8 cellular contexts compared by ENCODE assay signal in the genomic region with DNA sequence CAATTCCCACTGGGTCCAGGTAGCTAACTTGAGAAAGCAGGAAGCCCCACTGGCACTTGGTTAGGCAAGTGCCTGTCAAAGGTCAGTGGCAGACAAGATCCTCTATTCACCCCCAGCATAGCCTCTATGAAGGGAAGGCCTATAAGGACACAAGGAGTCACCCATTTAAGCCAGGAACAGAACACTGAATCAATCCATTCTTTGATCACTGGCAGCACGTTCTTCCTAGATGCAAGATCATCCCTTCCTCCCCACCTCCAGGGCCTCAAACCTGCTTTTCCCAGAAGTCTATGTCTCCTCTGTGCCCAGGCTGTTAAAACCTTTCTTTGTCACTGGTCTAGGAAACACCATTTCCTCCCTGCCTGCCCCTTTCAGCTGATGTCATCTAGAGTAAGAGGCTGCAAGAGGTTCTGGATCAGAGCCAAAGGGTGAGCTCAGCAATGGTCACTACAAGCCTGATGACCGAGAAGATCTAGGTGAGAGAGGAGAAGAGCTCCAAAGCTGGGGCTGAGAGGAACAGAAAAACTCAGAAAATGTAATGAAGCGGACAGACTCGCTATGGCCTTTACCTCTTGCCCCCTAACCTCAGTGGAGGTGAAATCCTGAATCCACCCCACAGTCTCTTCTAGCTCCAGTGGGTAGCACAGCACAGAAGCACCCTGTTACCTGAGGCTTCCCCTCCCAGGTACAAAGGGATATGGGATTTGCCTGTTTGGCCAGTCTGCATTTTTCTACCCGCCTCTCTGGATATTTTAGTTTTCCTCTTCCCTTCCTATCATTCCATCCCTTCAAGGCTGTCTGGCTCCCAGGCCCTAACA. TPM values are rescaled to one million over a fixed set of nuclear protein-coding genes. Genes with fewer than 3 reads are reported as not detected.
A peak's percentile ranks its signal among the peaks of the same experiment; 100 is the strongest.
DNase-seq lines count a peak whose midpoint lies in the region; ATAC-seq and TF ChIP-seq lines count a peak whose summit lies in the region.

No MANE protein-coding gene starts in this region.

- peaks cover 58% of the 10 kb centered on the region for H3K36me3 Mint-ChIP-seq in activated CD4-positive, alpha-beta memory T cell treated with anti-CD3 and anti-CD28 coated beads, Interleukin-2, amount 10 ng/mL, durations not matched to agents 7 days and 5 days (ENCODE audit: low read depth)

- H3K4me3 ChIP-seq in NB4 (ENCODE audit: low read depth, low read length) (peak overlapping the region; percentile 30), ovary (no peak overlapping the region)

- H3K4me3 Mint-ChIP-seq in activated CD4-positive, alpha-beta memory T cell treated with anti-CD3 and anti-CD28 coated beads, Interleukin-2, amount 10 ng/mL, durations not matched to agents 7 days and 5 days = peak overlapping the region; percentile 99

- DNase-seq in NCI-H345 (lab: John Stamatoyannopoulos, UW) (peak; percentile 49), NCI-H345 treated with DMSO at 0.1 percent for 48 hours (lab: John Stamatoyannopoulos, UW; ENCODE audit: unreplicated experiment) (no peak), NB4 (ENCODE audit: low read depth) (peak; percentile 58), globus pallidus (ENCODE audit: low spot score) (peak; percentile 40), ovary (peak in 4 of 5 donors; percentile 33 to 77 (median 61)), activated gamma-delta T cell (lab: John Stamatoyannopoulos, UW) (no peak)
- DNase-seq in activated CD4-positive, alpha-beta memory T cell treated with anti-CD3 and anti-CD28 coated beads, Interleukin-2, amount 10 ng/mL, durations not matched to agents 7 days and 5 days = peak; percentile 28

- H3K9me3 ChIP-seq in ovary = no peaks in the 10 kb centered on the region

- TF ChIP-seq EP300 in ovary (IDR thresholded peaks at IDR 0.05) = peak; percentile 22

- no peaks in the 10 kb centered on the region for H3K9me3 Mint-ChIP-seq in activated CD4-positive, alpha-beta memory T cell treated with anti-CD3 and anti-CD28 coated beads, Interleukin-2, amount 10 ng/mL, durations not matched to agents 7 days and 5 days

- no peaks in the 10 kb centered on the region for H3K27me3 ChIP-seq in ovary

- H3K4me1 ChIP-seq in ovary (ENCODE audit: insufficient read depth) = peaks cover 6% of the 10 kb centered on the region

- POLR2A ChIA-PET in activated CD4-positive, alpha-beta memory T cell treated with anti-CD3 and anti-CD28 coated beads, Interleukin-2, amount 10 ng/mL, durations not matched to agents 7 days and 5 days (lab: Charles Lee) = interaction anchor here (1.4 to 3.0 kb wide), 3 partner anchors 9 to 18 kb away, joined by 4 to 16 read pairs (median 13); a partner anchor contains a TSS

- no peaks in the 10 kb centered on the region for H3K36me3 ChIP-seq in ovary

- CTCF ChIA-PET in activated CD4-positive, alpha-beta memory T cell treated with anti-CD3 and anti-CD28 coated beads, Interleukin-2, amount 10 ng/mL, durations not matched to agents 7 days and 5 days (lab: Charles Lee) = interaction anchor here (0.6 to 1.7 kb wide), 2 partner anchors 19 kb away, joined by 3 to 8 read pairs; no protein-coding TSS in a partner anchor

- intact Hi-C loops in ovary (cut with DNase I) = no loop called here

- no peak for ATAC-seq in GM21529 (IDR thresholded peaks at IDR 0.05; ENCODE audit: unreplicated experiment)

- H3K27ac Mint-ChIP-seq in activated CD4-positive, alpha-beta memory T cell treated with anti-CD3 and anti-CD28 coated beads, Interleukin-2, amount 10 ng/mL, durations not matched to agents 7 days and 5 days = peak overlapping the region; percentile 55

- WGBS in ovary, 3 donors = 70 to 72% (median 72%) methylated on average over 5 of the region's 5 CpGs

- peaks cover 41% of the 10 kb centered on the region for H3K4me1 Mint-ChIP-seq in activated CD4-positive, alpha-beta memory T cell treated with anti-CD3 and anti-CD28 coated beads, Interleukin-2, amount 10 ng/mL, durations not matched to agents 7 days and 5 days

- no peak overlapping the region for H3K27ac ChIP-seq in ovary

- TF ChIP-seq CTCF in NB4 (IDR thresholded peaks at IDR 0.05; ENCODE audit: low read depth, low read length) (no peak), ovary (IDR thresholded peaks at IDR 0.05) (no peak)

- no peaks in the 10 kb centered on the region for H3K27me3 Mint-ChIP-seq in activated CD4-positive, alpha-beta memory T cell treated with anti-CD3 and anti-CD28 coated beads, Interleukin-2, amount 10 ng/mL, durations not matched to agents 7 days and 5 days

- TF ChIP-seq POLR2A in NB4 (IDR thresholded peaks at IDR 0.05; ENCODE audit: extremely low read depth, insufficient read length) (no peak), ovary (IDR thresholded peaks at IDR 0.05) (no peak)

RNA-seq across cellular contexts. Expression of a gene that starts 1.8 kb away (rescaled TPM):
- 100 to 1,000 TPM; 107 to 112 TPM for total RNA-seq in activated CD4-positive, alpha-beta memory T cell treated with anti-CD3 and anti-CD28 coated beads, Interleukin-2, amount 10 ng/mL, durations not matched to agents 7 days and 5 days
- total RNA-seq in ovary = 10 to 100 TPM; 24.9 to 60.4 (median 36.5) TPM
- polyA plus RNA-seq in ovary = 10 to 100 TPM; 28.8 to 31.9 TPM

RNA-seq across cellular contexts. Expression of a gene that starts 8.4 kb away (rescaled TPM):
- 10 to 100 TPM; 40.4 to 41.8 TPM for total RNA-seq in activated CD4-positive, alpha-beta memory T cell treated with anti-CD3 and anti-CD28 coated beads, Interleukin-2, amount 10 ng/mL, durations not matched to agents 7 days and 5 days
- total RNA-seq in ovary = 10 to 100 TPM; 11.9 to 28.4 (median 16.8) TPM
- polyA plus RNA-seq in ovary = 10 to 100 TPM; 16.0 to 23.9 TPM

RNA-seq across cellular contexts. Expression of a gene that starts 17.6 kb away (rescaled TPM):
- not detected for total RNA-seq in activated CD4-positive, alpha-beta memory T cell treated with anti-CD3 and anti-CD28 coated beads, Interleukin-2, amount 10 ng/mL, durations not matched to agents 7 days and 5 days
- 1 to 10 TPM in 1 of 7 donors, under 1 TPM in 5, not detected in 1; 0.20 to 4.7 (median 0.44) TPM for total RNA-seq in ovary
- under 1 TPM; 0.25 to 0.70 TPM for polyA plus RNA-seq in ovary

RNA-seq across cellular contexts. Expression of a gene that starts 51.2 kb away (rescaled TPM):
- 10 to 100 TPM; 74.6 to 75.5 TPM for total RNA-seq in activated CD4-positive, alpha-beta memory T cell treated with anti-CD3 and anti-CD28 coated beads, Interleukin-2, amount 10 ng/mL, durations not matched to agents 7 days and 5 days
- 10 to 100 TPM in 3 of 7 donors, 1 to 10 TPM in 4; 4.6 to 14.1 (median 8.6) TPM for total RNA-seq in ovary
- polyA plus RNA-seq in ovary = 10 to 100 TPM in 1 of 2 donors, 1 to 10 TPM in 1; 5.2 to 15.5 TPM

RNA-seq across cellular contexts. Expression of a gene that starts 51.4 kb away (rescaled TPM):
- 10 to 100 TPM; 62.5 to 78.5 TPM for total RNA-seq in activated CD4-positive, alpha-beta memory T cell treated with anti-CD3 and anti-CD28 coated beads, Interleukin-2, amount 10 ng/mL, durations not matched to agents 7 days and 5 days
- 10 to 100 TPM in 6 of 7 donors, 1 to 10 TPM in 1; 9.8 to 41.8 (median 27.6) TPM for total RNA-seq in ovary
- polyA plus RNA-seq in ovary = 10 to 100 TPM in 1 of 2 donors, 1 to 10 TPM in 1; 6.8 to 24.5 TPM

Comparison
In these comparisons a context has a peak if more than half of its experiments do, and no peak if none do; other contexts are left out.
1. DNase-seq: peak in NCI-H345 (single experiment), NB4 (single experiment), activated CD4-positive, alpha-beta memory T cell treated with anti-CD3 and anti-CD28 coated beads, Interleukin-2, amount 10 ng/mL, durations not matched to agents 7 days and 5 days (single experiment), globus pallidus (single experiment) and ovary (4 of 5); none in NCI-H345 treated with DMSO at 0.1 percent for 48 hours (single experiment) and activated gamma-delta T cell (single experiment).